Comparison of ENCODE assay signal across 8 cellular contexts in the genomic region with DNA sequence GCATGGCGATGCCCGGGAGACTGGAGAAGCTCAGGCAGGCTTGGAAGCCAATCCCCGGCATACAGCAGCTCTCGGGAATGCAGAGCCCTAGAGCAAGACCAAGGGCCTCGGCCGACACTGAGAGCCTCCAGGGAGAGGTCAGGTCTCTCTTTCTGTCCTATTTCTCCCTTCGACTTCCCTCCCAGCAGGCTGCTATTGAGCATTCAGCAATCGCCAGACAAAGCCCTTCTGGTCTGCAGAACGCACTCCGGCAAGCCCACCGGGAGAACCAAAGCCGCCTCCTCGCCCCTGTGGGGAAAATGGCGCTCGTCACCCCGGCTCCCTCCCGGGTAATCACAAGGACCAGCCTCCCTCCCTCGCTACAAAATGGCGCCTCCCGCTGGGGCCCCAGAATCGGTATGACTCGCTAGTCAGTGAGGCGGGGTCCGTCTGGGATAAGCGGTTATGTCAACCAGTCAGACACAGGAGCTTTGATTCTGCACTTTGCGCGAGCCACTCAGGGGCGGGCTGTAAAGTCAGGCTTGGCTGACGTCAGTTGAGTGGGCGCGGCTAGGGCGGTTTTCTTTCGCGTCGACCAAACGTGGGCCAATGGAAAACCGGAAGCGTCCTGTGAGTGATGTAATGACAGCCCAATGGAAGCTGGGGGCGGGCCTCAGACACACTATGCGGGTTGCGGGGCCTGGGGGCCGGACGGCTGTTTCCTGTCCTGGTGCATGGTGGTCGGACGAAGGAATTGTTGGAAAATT. TPM values are rescaled to one million over a fixed set of nuclear protein-coding genes. Genes with fewer than 3 reads are reported as not detected.
DNase-seq lines count a peak whose midpoint lies in the region; ATAC-seq and TF ChIP-seq lines count a peak whose summit lies in the region.

A gene (plus strand): TSS at position 691 of the 746 bp plus-strand sequence. CDS start 10,297 bp downstream, outside the sequence.

- H3K27ac ChIP-seq in CD8-positive, alpha-beta memory T cell (ENCODE audit: low read depth, low read length) = peak within 1 kb of the TSS; percentile 99
- H3K27ac ChIP-seq in lung (ENCODE audit: low read depth in 1 of 2, low read length in 1 of 2) = peak within 1 kb of the TSS; percentile 98 to 100

- H3K4me1 ChIP-seq in CD8-positive, alpha-beta memory T cell (ENCODE audit: insufficient read depth, low read length) = peaks cover 25% of the 10 kb centered on the region
- peaks cover 0 to 3% of the 10 kb centered on the region in 2 donors for H3K4me1 ChIP-seq in lung (ENCODE audit: control insufficient read depth in 2 of 2, insufficient read depth in 2 of 2, low read length in 2 of 2)

- H3K4me3 Mint-ChIP-seq in CD8-positive, alpha-beta memory T cell = peak within 1 kb of the TSS; percentile 90 to 95 (median 93)

- peak; percentile 99 to 100 (median 100) for DNase-seq in CD8-positive, alpha-beta memory T cell
- DNase-seq in HS-5 (ENCODE audit: low read depth) (peak; percentile 99), lung (ENCODE audit: low spot score) (peak; percentile 100)
- DNase-seq in NK-92 treated with Interleukin-12 subunit alpha and Interleukin-12 subunit beta, amount 100 ng/mL, for 24 hours (lab: John Stamatoyannopoulos, UW) = peak; percentile 100
- DNase-seq in activated CD8-positive, alpha-beta memory T cell treated with anti-CD3 and anti-CD28 coated beads for 24 hours = peak; percentile 100
- DNase-seq in effector CD8-positive, alpha-beta T cell (lab: John Stamatoyannopoulos, UW) = peak; percentile 100
- peak; percentile 99 to 100 (median 99) for DNase-seq in stimulated activated CD4-positive, alpha-beta T cell treated with anti-CD3 and anti-CD28 coated beads, TNF-alpha, amount 100 ng/mL, for 4 hours (ENCODE audit: low read depth in 3 of 3)

- H3K4me3 ChIP-seq in CD8-positive, alpha-beta memory T cell (ENCODE audit: low read length) = peak within 1 kb of the TSS; percentile 88
- H3K4me3 ChIP-seq in lung = peak within 1 kb of the TSS; percentile 91

- no peaks in the 10 kb centered on the region for H3K27me3 ChIP-seq in CD8-positive, alpha-beta memory T cell (ENCODE audit: insufficient read depth, low read length, poor library complexity, severe bottlenecking)
- no peaks in the 10 kb centered on the region for H3K27me3 ChIP-seq in lung (ENCODE audit: control insufficient read depth, insufficient read depth)

- H3K9me3 ChIP-seq in CD8-positive, alpha-beta memory T cell (ENCODE audit: low read length) = no peaks in the 10 kb centered on the region
- H3K9me3 ChIP-seq in lung (ENCODE audit: control insufficient read depth in 2 of 2, insufficient read depth in 1 of 2, low read length in 1 of 2) = no peaks in the 10 kb centered on the region

- peaks cover 0 to 11% (median 0%) of the 10 kb centered on the region in 3 donors for H3K36me3 Mint-ChIP-seq in CD8-positive, alpha-beta memory T cell

- H3K27me3 Mint-ChIP-seq in CD8-positive, alpha-beta memory T cell = no peaks in the 10 kb centered on the region

- POLR2A ChIA-PET in CD8-positive, alpha-beta memory T cell (lab: Charles Lee) = interaction anchor here (0.5 to 2.6 kb wide), 20 partner anchors 12 to 843 kb away, joined by 3 to 23 read pairs (median 5); a partner anchor contains a TSS

- no peaks in the 10 kb centered on the region for H3K9me3 Mint-ChIP-seq in CD8-positive, alpha-beta memory T cell

- peak within 1 kb of the TSS; percentile 96 to 99 (median 98) for H3K27ac Mint-ChIP-seq in CD8-positive, alpha-beta memory T cell

- TF ChIP-seq CTCF in lung (IDR thresholded peaks at IDR 0.05; ENCODE audit: control extremely low read depth, extremely low read depth) = no peak

- CTCF ChIA-PET in CD8-positive, alpha-beta memory T cell (lab: Charles Lee) = interaction anchor here (0.6 to 3.1 kb wide), 9 partner anchors 12 to 497 kb away, joined by 3 to 11 read pairs (median 3); no protein-coding TSS in a partner anchor

- H3K36me3 ChIP-seq in CD8-positive, alpha-beta memory T cell (ENCODE audit: insufficient read depth, low read length) = no peaks in the 10 kb centered on the region
- no peaks in the 10 kb centered on the region for H3K36me3 ChIP-seq in lung (ENCODE audit: control insufficient read depth in 2 of 2, insufficient read depth in 2 of 2, low read length in 2 of 2)

- WGBS in lung, 2 donors = 0% methylated on average over 45 of the region's 45 CpGs

- ATAC-seq in GM19468 (IDR thresholded peaks at IDR 0.05; ENCODE audit: extremely low read depth, unreplicated experiment) (peak; percentile 91), lung (ENCODE audit: insufficient read depth, low FRiP score) (peak; percentile 95)

- peaks cover 30 to 38% (median 36%) of the 10 kb centered on the region in 3 donors for H3K4me1 Mint-ChIP-seq in CD8-positive, alpha-beta memory T cell

RNA-seq across cellular contexts. Expression of the gene that starts here (rescaled TPM):
- total RNA-seq in CD8-positive, alpha-beta memory T cell = 10 to 100 TPM; 33.0 to 39.8 TPM
- polyA plus RNA-seq in CD8-positive, alpha-beta memory T cell = 33.3 TPM
- total RNA-seq in lung = 10 to 100 TPM; 18.5 to 32.2 TPM
- 10 to 100 TPM in 1 of 2 donors, 1 to 10 TPM in 1; 9.7 to 22.2 TPM for polyA plus RNA-seq in lung

Comparison
In these comparisons a context has a peak if more than half of its experiments do, and no peak if none do; other contexts are left out.
1. Peak in every context shown above with its lines: DNase-seq, ATAC-seq, H3K4me3 ChIP-seq and H3K27ac ChIP-seq.